In the genomic region with DNA sequence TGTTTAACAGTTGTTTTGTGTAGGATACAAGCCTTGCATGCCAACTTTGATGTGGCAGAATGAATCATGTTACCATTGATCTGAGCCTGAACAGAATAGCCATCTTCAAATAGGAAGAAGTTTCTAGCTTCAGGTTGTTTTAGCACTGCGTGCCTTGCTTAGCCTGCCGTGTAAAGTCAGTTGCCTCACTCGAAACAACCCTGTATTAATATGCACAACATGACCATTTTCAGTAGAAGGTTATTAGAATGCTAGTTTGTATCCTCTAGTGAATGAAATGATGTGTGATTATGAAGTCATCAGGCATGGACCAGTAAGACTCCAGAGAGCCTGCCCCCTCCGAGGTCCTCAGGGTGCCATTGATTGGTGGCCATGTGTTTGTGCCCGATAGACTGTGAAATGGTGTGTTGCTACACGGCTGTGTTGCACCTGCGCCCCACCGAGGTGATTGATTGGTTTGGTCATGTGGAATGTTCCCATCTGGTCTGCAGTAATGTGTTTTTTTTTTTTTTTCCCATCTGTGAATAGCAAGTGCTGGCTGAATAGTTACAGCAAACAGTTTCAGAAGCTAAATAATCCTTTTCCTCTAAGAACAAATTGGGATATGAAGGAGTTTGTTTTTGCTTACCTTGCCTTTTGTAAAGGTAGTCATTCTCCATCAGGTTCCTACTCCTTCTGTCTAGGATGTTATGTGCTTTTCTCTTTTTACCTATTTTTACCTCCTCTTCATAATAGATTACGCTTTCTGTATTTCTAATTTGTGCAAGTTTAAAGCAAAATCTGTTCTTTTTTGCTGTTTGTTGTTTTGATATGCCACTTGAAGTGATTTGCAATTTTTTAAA, we compare ENCODE assay signal across 8 cellular contexts.
DNase-seq lines count a peak whose midpoint lies in the region; ATAC-seq and TF ChIP-seq lines count a peak whose summit lies in the region.

No MANE protein-coding gene starts in this region.

- H3K27ac Mint-ChIP-seq in activated T-helper 1 cell treated with anti-CD3 and anti-CD28 coated beads, Interleukin-12 subunit alpha, Interleukin-12 subunit beta, Interleukin-2, Interleukin-4 antibody, amounts not matched to agents 30 ng/mL and 10 ng/mL and 1 ng/mL, durations not matched to agents 14 hours and 24 hours and 36 hours: peak overlapping the region; percentile 67
- H3K27ac Mint-ChIP-seq in activated T-helper 2 cell treated with anti-CD3 and anti-CD28 coated beads, Interferon-gamma antibody, Interleukin-2, Interleukin-4, amounts not matched to agents 10 μg/mL and 5 μg/mL and 100 μg/mL, durations not matched to agents 14 hours and 24 hours and 36 hours: no peak overlapping the region

- H3K36me3 ChIP-seq in KOPT-K1 (ENCODE audit: insufficient read depth, low read length) (peaks cover 6% of the 10 kb centered on the region; the same call in 1 of the 2 replicates), right lobe of liver (no peaks in the 10 kb centered on the region)

- H3K9me3 ChIP-seq in KOPT-K1 (ENCODE audit: insufficient read depth, low read length, poor library complexity, severe bottlenecking) (no peaks in the 10 kb centered on the region), right lobe of liver (no peaks in the 10 kb centered on the region)

- peaks cover 0 to 8% (median 0%) of the 10 kb centered on the region in 4 donors for H3K4me1 ChIP-seq in right lobe of liver

- peaks cover 65% of the 10 kb centered on the region for H3K4me1 Mint-ChIP-seq in activated T-helper 1 cell treated with anti-CD3 and anti-CD28 coated beads, Interleukin-12 subunit alpha, Interleukin-12 subunit beta, Interleukin-2, Interleukin-4 antibody, amounts not matched to agents 30 ng/mL and 10 ng/mL and 1 ng/mL, durations not matched to agents 14 hours and 24 hours and 36 hours (ENCODE audit: low read depth)
- H3K4me1 Mint-ChIP-seq in activated T-helper 2 cell treated with anti-CD3 and anti-CD28 coated beads, Interferon-gamma antibody, Interleukin-2, Interleukin-4, amounts not matched to agents 10 μg/mL and 5 μg/mL and 100 μg/mL, durations not matched to agents 14 hours and 24 hours and 36 hours (ENCODE audit: low read depth): peaks cover 51% of the 10 kb centered on the region

- TF ChIP-seq POLR2A in right lobe of liver (IDR thresholded peaks at IDR 0.05): no peak

- DNase-seq in DMS 273 treated with DMSO at 0.1 percent for 48 hours (lab: John Stamatoyannopoulos, UW): peak; percentile 58
- no peak for DNase-seq in activated T-helper 1 cell treated with anti-CD3 and anti-CD28 coated beads, Interleukin-12 subunit alpha, Interleukin-12 subunit beta, Interleukin-2, Interleukin-4 antibody, amounts not matched to agents 30 ng/mL and 10 ng/mL and 1 ng/mL, durations not matched to agents 14 hours and 24 hours and 36 hours (ENCODE audit: low spot score)
- no peak for DNase-seq in right lobe of liver
- no peak for DNase-seq in activated T-helper 2 cell treated with anti-CD3 and anti-CD28 coated beads, Interferon-gamma antibody, Interleukin-2, Interleukin-4, amounts not matched to agents 10 μg/mL and 5 μg/mL and 100 μg/mL, durations not matched to agents 14 hours and 24 hours and 36 hours (ENCODE audit: low spot score)
- no peak for DNase-seq in UCSD-AML1 (lab: John Stamatoyannopoulos, UW; ENCODE audit: unreplicated experiment)
- no peak for DNase-seq in 8988T

- TF ChIP-seq CTCF in right lobe of liver (IDR thresholded peaks at IDR 0.05): no peak

- H3K4me3 ChIP-seq in right lobe of liver: no peak overlapping the region

- H3K36me3 Mint-ChIP-seq in activated T-helper 1 cell treated with anti-CD3 and anti-CD28 coated beads, Interleukin-12 subunit alpha, Interleukin-12 subunit beta, Interleukin-2, Interleukin-4 antibody, amounts not matched to agents 30 ng/mL and 10 ng/mL and 1 ng/mL, durations not matched to agents 14 hours and 24 hours and 36 hours (ENCODE audit: low read depth): peaks cover 8% of the 10 kb centered on the region
- H3K36me3 Mint-ChIP-seq in activated T-helper 2 cell treated with anti-CD3 and anti-CD28 coated beads, Interferon-gamma antibody, Interleukin-2, Interleukin-4, amounts not matched to agents 10 μg/mL and 5 μg/mL and 100 μg/mL, durations not matched to agents 14 hours and 24 hours and 36 hours (ENCODE audit: low read depth): peaks cover 23% of the 10 kb centered on the region

- no peaks in the 10 kb centered on the region for H3K27me3 ChIP-seq in right lobe of liver

- H3K4me3 Mint-ChIP-seq in activated T-helper 1 cell treated with anti-CD3 and anti-CD28 coated beads, Interleukin-12 subunit alpha, Interleukin-12 subunit beta, Interleukin-2, Interleukin-4 antibody, amounts not matched to agents 30 ng/mL and 10 ng/mL and 1 ng/mL, durations not matched to agents 14 hours and 24 hours and 36 hours: no peak overlapping the region
- no peak overlapping the region for H3K4me3 Mint-ChIP-seq in activated T-helper 2 cell treated with anti-CD3 and anti-CD28 coated beads, Interferon-gamma antibody, Interleukin-2, Interleukin-4, amounts not matched to agents 10 μg/mL and 5 μg/mL and 100 μg/mL, durations not matched to agents 14 hours and 24 hours and 36 hours (ENCODE audit: low read depth)

- H3K9me3 Mint-ChIP-seq in activated T-helper 1 cell treated with anti-CD3 and anti-CD28 coated beads, Interleukin-12 subunit alpha, Interleukin-12 subunit beta, Interleukin-2, Interleukin-4 antibody, amounts not matched to agents 30 ng/mL and 10 ng/mL and 1 ng/mL, durations not matched to agents 14 hours and 24 hours and 36 hours: no peaks in the 10 kb centered on the region
- H3K9me3 Mint-ChIP-seq in activated T-helper 2 cell treated with anti-CD3 and anti-CD28 coated beads, Interferon-gamma antibody, Interleukin-2, Interleukin-4, amounts not matched to agents 10 μg/mL and 5 μg/mL and 100 μg/mL, durations not matched to agents 14 hours and 24 hours and 36 hours: no peaks in the 10 kb centered on the region

- intact Hi-C loops in activated T-helper 1 cell treated with anti-CD3 and anti-CD28 coated beads, Interleukin-12 subunit alpha, Interleukin-12 subunit beta, Interleukin-2, Interleukin-4 antibody, amounts not matched to agents 30 ng/mL and 10 ng/mL and 1 ng/mL, durations not matched to agents 14 hours and 24 hours and 36 hours (cut with micrococcal nuclease): loop anchor here (1.0 kb wide), 1 partner anchor 214 kb away; no protein-coding TSS in a partner anchor
- intact Hi-C loops in right lobe of liver (cut with DNase I): loop anchor here in 1 of 2 donors (10.0 kb wide), 1 partner anchor 219 kb away; the partner anchor contains the start of gene TCF12
- intact Hi-C loops in activated T-helper 2 cell treated with anti-CD3 and anti-CD28 coated beads, Interferon-gamma antibody, Interleukin-2, Interleukin-4, amounts not matched to agents 10 μg/mL and 5 μg/mL and 100 μg/mL, durations not matched to agents 14 hours and 24 hours and 36 hours (cut with micrococcal nuclease): no loop called here

- H3K27me3 Mint-ChIP-seq in activated T-helper 1 cell treated with anti-CD3 and anti-CD28 coated beads, Interleukin-12 subunit alpha, Interleukin-12 subunit beta, Interleukin-2, Interleukin-4 antibody, amounts not matched to agents 30 ng/mL and 10 ng/mL and 1 ng/mL, durations not matched to agents 14 hours and 24 hours and 36 hours (ENCODE audit: insufficient read depth): no peaks in the 10 kb centered on the region
- H3K27me3 Mint-ChIP-seq in activated T-helper 2 cell treated with anti-CD3 and anti-CD28 coated beads, Interferon-gamma antibody, Interleukin-2, Interleukin-4, amounts not matched to agents 10 μg/mL and 5 μg/mL and 100 μg/mL, durations not matched to agents 14 hours and 24 hours and 36 hours (ENCODE audit: low read depth): no peaks in the 10 kb centered on the region

- 80% methylated on average over 5 of the region's 9 CpGs for WGBS in right lobe of liver (ENCODE audit: insufficient coverage, low coverage, low lambda C conversion rate, missing lambda C conversion rate)

- peak overlapping the region; percentile 87 for H3K27ac ChIP-seq in KOPT-K1 (ENCODE audit: low read depth, low read length, poor library complexity, severe bottlenecking)
- no peak overlapping the region for H3K27ac ChIP-seq in right lobe of liver

- ATAC-seq in right lobe of liver: peak in 3 of 4 donors; percentile 19 to 44 (median 26)
- ATAC-seq in HG03139 (IDR thresholded peaks at IDR 0.05; ENCODE audit: unreplicated experiment): no peak
